ENCODE assay signal across 13 cellular contexts in genomic region chr6:109363753-109364152, GRCh38. TPM values are rescaled to one million over a fixed set of nuclear protein-coding genes. Genes with fewer than 3 reads are reported as not detected.
DNase-seq lines count a peak whose midpoint lies in the region; ATAC-seq and TF ChIP-seq lines count a peak whose summit lies in the region.
"Had no signal": no experiment of that assay in that cellular context is flagged by ENCODE, and none has a peak within 500 bp of the region (broad histone marks: within the 10 kb centered on the region; RNA-seq: fewer than 3 reads in every experiment).

No MANE protein-coding gene starts in this region.

- H3K9me3 ChIP-seq in heart right ventricle = peaks cover 0 to 4% (median 0%) of the 10 kb centered on the region in 11 donors
- H3K9me3 ChIP-seq: HAP-1 had no signal

- peak overlapping the region; percentile 76 for H3K27ac Mint-ChIP-seq in activated T-cell treated with anti-CD3 and anti-CD28 coated beads, Interleukin-2, amount 50 U/mL, for 72 hours
- peak overlapping the region; percentile 10 to 16 for H3K27ac Mint-ChIP-seq in T-cell
- peak overlapping the region; percentile 38 for H3K27ac Mint-ChIP-seq in central memory CD8-positive, alpha-beta T cell (ENCODE audit: low read depth)
- peak overlapping the region; percentile 27 for H3K27ac Mint-ChIP-seq in type B pancreatic cell

- no peak for DNase-seq in activated T-cell treated with anti-CD3 and anti-CD28 coated beads, Interleukin-2, amount 50 U/mL, for 72 hours
- no peak for DNase-seq in activated T-cell treated with anti-CD3 and anti-CD28 coated beads, Interleukin-2, amount 50 U/mL, for 4 hours
- no peak for DNase-seq in T-cell
- DNase-seq in central memory CD8-positive, alpha-beta T cell (ENCODE audit: low spot score in 2 of 2) = no peak
- no peak for DNase-seq in type B pancreatic cell (ENCODE audit: extremely low spot score, unreplicated experiment)
- DNase-seq in stimulated activated CD4-positive, alpha-beta T cell treated with anti-CD3 and anti-CD28 coated beads, Interleukin-2, amount 100 ng/mL, for 48 hours = no peak
- DNase-seq in heart right ventricle = no peak
- DNase-seq: 8988T, AML-193, DMS53, GF-D8 had no signal

- peaks cover 28 to 67% of the 10 kb centered on the region in 2 donors for H3K36me3 Mint-ChIP-seq in activated T-cell treated with anti-CD3 and anti-CD28 coated beads, Interleukin-2, amount 50 U/mL, for 72 hours (ENCODE audit: insufficient read depth in 2 of 2)
- peaks cover 67% of the 10 kb centered on the region for H3K36me3 Mint-ChIP-seq in activated T-cell treated with anti-CD3 and anti-CD28 coated beads, Interleukin-2, amount 50 U/mL, for 4 hours (ENCODE audit: insufficient read depth)
- H3K36me3 Mint-ChIP-seq in T-cell (peaks cover 80% of the 10 kb centered on the region), type B pancreatic cell (peaks cover 58% of the 10 kb centered on the region)
- H3K36me3 Mint-ChIP-seq in central memory CD8-positive, alpha-beta T cell (ENCODE audit: insufficient read depth) = peaks cover 57% of the 10 kb centered on the region

- H3K36me3 ChIP-seq in heart right ventricle = peaks cover 0 to 99% (median 16%) of the 10 kb centered on the region in 9 donors

- no peak for TF ChIP-seq CTCF in type B pancreatic cell (conservative IDR thresholded peaks at IDR 0.05)
- no peak for TF ChIP-seq CTCF in heart right ventricle (IDR thresholded peaks at IDR 0.05)

- H3K4me1 Mint-ChIP-seq in activated T-cell treated with anti-CD3 and anti-CD28 coated beads, Interleukin-2, amount 50 U/mL, for 72 hours (ENCODE audit: low read depth) = peaks cover 15% of the 10 kb centered on the region
- H3K4me1 Mint-ChIP-seq in activated T-cell treated with anti-CD3 and anti-CD28 coated beads, Interleukin-2, amount 50 U/mL, for 4 hours (ENCODE audit: low read depth) = peaks cover 24% of the 10 kb centered on the region
- H3K4me1 Mint-ChIP-seq in T-cell (peaks cover 37 to 38% (median 37%) of the 10 kb centered on the region in 3 donors), type B pancreatic cell (ENCODE audit: unreplicated experiment) (no peaks in the 10 kb centered on the region)
- H3K4me1 Mint-ChIP-seq in central memory CD8-positive, alpha-beta T cell = peaks cover 32% of the 10 kb centered on the region

- no peaks in the 10 kb centered on the region for H3K27me3 Mint-ChIP-seq in activated T-cell treated with anti-CD3 and anti-CD28 coated beads, Interleukin-2, amount 50 U/mL, for 72 hours (ENCODE audit: low read depth)
- H3K27me3 Mint-ChIP-seq in activated T-cell treated with anti-CD3 and anti-CD28 coated beads, Interleukin-2, amount 50 U/mL, for 4 hours (ENCODE audit: low read depth) = no peaks in the 10 kb centered on the region
- no peaks in the 10 kb centered on the region for H3K27me3 Mint-ChIP-seq in T-cell
- H3K27me3 Mint-ChIP-seq in central memory CD8-positive, alpha-beta T cell = no peaks in the 10 kb centered on the region
- H3K27me3 Mint-ChIP-seq in type B pancreatic cell = no peaks in the 10 kb centered on the region

- H3K4me1 ChIP-seq in heart right ventricle = peaks cover 0 to 20% (median 13%) of the 10 kb centered on the region in 9 donors
- H3K4me1 ChIP-seq: HAP-1 had no signal

- 97 to 98% methylated on average over 2 of the region's 2 CpGs for WGBS in heart right ventricle, 2 donors

- no peak overlapping the region for H3K4me3 ChIP-seq in heart right ventricle
- H3K4me3 ChIP-seq: BLaER1, HAP-1 had no signal

- H3K27ac ChIP-seq in heart right ventricle = no peak overlapping the region
- H3K27ac ChIP-seq: BLaER1 had no signal

- intact Hi-C loops in heart right ventricle (cut with DNase I) = loop anchor here in 1 of 10 donors (5.0 kb wide), 1 partner anchor 56 kb away; no protein-coding TSS in a partner anchor

- CTCF ChIA-PET in T-cell (lab: Charles Lee) = no interaction called here

- POLR2A ChIA-PET in T-cell (lab: Charles Lee) = interaction anchor here in 1 of 2 donors (0.6 kb wide), 1 partner anchor 21 kb away, joined by 6 read pairs; no protein-coding TSS in a partner anchor

- no peaks in the 10 kb centered on the region for H3K27me3 ChIP-seq in heart right ventricle
- H3K27me3 ChIP-seq: BLaER1 had no signal

- H3K4me3 Mint-ChIP-seq in activated T-cell treated with anti-CD3 and anti-CD28 coated beads, Interleukin-2, amount 50 U/mL, for 72 hours = no peak overlapping the region
- no peak overlapping the region for H3K4me3 Mint-ChIP-seq in activated T-cell treated with anti-CD3 and anti-CD28 coated beads, Interleukin-2, amount 50 U/mL, for 4 hours
- no peak overlapping the region for H3K4me3 Mint-ChIP-seq in T-cell
- H3K4me3 Mint-ChIP-seq in central memory CD8-positive, alpha-beta T cell = no peak overlapping the region
- no peak overlapping the region for H3K4me3 Mint-ChIP-seq in type B pancreatic cell

- no peak for ATAC-seq in activated T-cell treated with anti-CD3 and anti-CD28 coated beads, Interleukin-2, amount 50 U/mL, for 72 hours (replicated peaks in 1 of 2)
- no peak for ATAC-seq in activated T-cell treated with anti-CD3 and anti-CD28 coated beads, Interleukin-2, amount 50 U/mL, for 4 hours
- ATAC-seq in T-cell (replicated peaks in 1 of 4) (no peak), heart right ventricle (no peak)
- peak; percentile 24 for ATAC-seq in central memory CD8-positive, alpha-beta T cell (replicated peaks; ENCODE audit: extremely low read depth, poor library complexity, severe bottlenecking)

- H3K9me3 Mint-ChIP-seq in activated T-cell treated with anti-CD3 and anti-CD28 coated beads, Interleukin-2, amount 50 U/mL, for 72 hours = peaks cover 0 to 3% of the 10 kb centered on the region in 2 donors
- H3K9me3 Mint-ChIP-seq in activated T-cell treated with anti-CD3 and anti-CD28 coated beads, Interleukin-2, amount 50 U/mL, for 4 hours = no peaks in the 10 kb centered on the region
- H3K9me3 Mint-ChIP-seq in T-cell (no peaks in the 10 kb centered on the region), type B pancreatic cell (peaks cover 12% of the 10 kb centered on the region)
- H3K9me3 Mint-ChIP-seq in central memory CD8-positive, alpha-beta T cell = no peaks in the 10 kb centered on the region

RNA-seq across cellular contexts. Expression of gene CD164, which starts 18.5 kb away (rescaled TPM):
- total RNA-seq in activated T-cell treated with anti-CD3 and anti-CD28 coated beads, Interleukin-2, amount 50 U/mL, for 72 hours = 100 to 1,000 TPM; 164 to 215 TPM
- 100 to 1,000 TPM; 236 to 295 (median 239) TPM for total RNA-seq in activated T-cell treated with anti-CD3 and anti-CD28 coated beads, Interleukin-2, amount 50 U/mL, for 4 hours
- total RNA-seq in T-cell (100 to 1,000 TPM; 194 to 212 (median 201) TPM), type B pancreatic cell (ENCODE audit: low replicate concordance) (230 and 298 TPM in 2 replicates), heart right ventricle (100 to 1,000 TPM; 106 to 180 (median 130) TPM)
- polyA plus RNA-seq in heart right ventricle = 100 to 1,000 TPM in 1 of 2 donors, 10 to 100 TPM in 1; 88.5 to 138 TPM

Comparison
In these comparisons a context has a peak if more than half of its experiments do, and no peak if none do; other contexts are left out.
1. H3K27ac Mint-ChIP-seq: peak in every context shown above with its lines; median percentile 76 in activated T-cell treated with anti-CD3 and anti-CD28 coated beads, Interleukin-2, amount 50 U/mL, for 72 hours; 38 in central memory CD8-positive, alpha-beta T cell; 27 in type B pancreatic cell; 13 in T-cell.